In the genomic region with DNA sequence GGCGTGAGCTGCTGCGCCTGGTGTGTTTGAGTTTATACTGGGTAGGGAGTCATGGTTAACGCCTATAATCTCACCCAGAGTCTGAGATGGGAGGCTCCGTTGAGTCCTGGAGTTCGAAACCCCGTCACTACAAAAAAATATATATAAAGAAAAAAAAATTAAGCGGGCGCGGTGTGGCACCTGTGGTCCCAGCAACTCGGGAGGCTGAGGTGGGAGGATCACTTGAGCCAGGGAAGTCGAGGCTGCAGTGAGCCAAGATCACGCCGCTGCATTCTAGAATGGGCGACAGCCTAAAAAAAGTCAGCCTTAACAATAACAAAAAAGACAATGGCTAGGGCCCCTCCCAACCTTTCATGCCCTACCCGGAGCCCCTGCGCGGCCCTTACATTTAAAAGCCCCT, we compare ENCODE assay signal across 8 cellular contexts. TPM values are rescaled to one million over a fixed set of nuclear protein-coding genes. Genes with fewer than 3 reads are reported as not detected.
DNase-seq lines count a peak whose midpoint lies in the region; ATAC-seq, FAIRE-seq and TF ChIP-seq lines count a peak whose summit lies in the region.

No MANE protein-coding gene starts in this region.

- no peak for TF ChIP-seq RAD21 in liver (IDR thresholded peaks at IDR 0.05)

- H3K4me3 Mint-ChIP-seq in activated CD8-positive, alpha-beta memory T cell treated with anti-CD3 and anti-CD28 coated beads, Interleukin-2, amount 10 ng/mL, durations not matched to agents 7 days and 5 days, result peak overlapping the region; percentile 75
- H3K4me3 Mint-ChIP-seq in astrocyte (ENCODE audit: unreplicated experiment), result peak overlapping the region; percentile 94

- no peak for ATAC-seq in activated CD8-positive, alpha-beta memory T cell treated with anti-CD3 and anti-CD28 coated beads, Interleukin-2, amount 10 ng/mL, durations not matched to agents 7 days and 5 days

- no peak for FAIRE-seq in astrocyte (lab: Jason Lieb, UNC)

- H3K4me2 ChIP-seq in astrocyte (ENCODE audit: low read length), result peak overlapping the region; percentile 99

- H3K27ac ChIP-seq in astrocyte (ENCODE audit: low read depth, low read length), result peak overlapping the region; percentile 87
- H3K27ac ChIP-seq in liver (ENCODE audit: low read depth in 1 of 2, low read length in 2 of 2), result peak overlapping the region; percentile 93 to 96
- peak overlapping the region; percentile 82 for H3K27ac ChIP-seq in thymus (ENCODE audit: low read depth)

- peaks cover 27% of the 10 kb centered on the region for H3K4me1 Mint-ChIP-seq in activated CD8-positive, alpha-beta memory T cell treated with anti-CD3 and anti-CD28 coated beads, Interleukin-2, amount 10 ng/mL, durations not matched to agents 7 days and 5 days
- peaks cover 3% of the 10 kb centered on the region for H3K4me1 Mint-ChIP-seq in astrocyte (ENCODE audit: low read depth, unreplicated experiment)

- TF ChIP-seq CTCF in astrocyte (IDR thresholded peaks at IDR 0.05; ENCODE audit: insufficient read depth, low read depth, low read length) (no peak), liver (IDR thresholded peaks at IDR 0.05; ENCODE audit: low read depth, low read length, missing input control) (no peak)

- peak overlapping the region; percentile 84 for H3K4me3 ChIP-seq in astrocyte (ENCODE audit: insufficient read depth, low read depth, low read length)
- H3K4me3 ChIP-seq in liver (ENCODE audit: low read depth in 1 of 3, low read length in 3 of 3), result peak overlapping the region; percentile 51 to 84 (median 67)
- H3K4me3 ChIP-seq in thymus (ENCODE audit: low read length), result peak overlapping the region; percentile 69

- H3K27me3 ChIP-seq in astrocyte (ENCODE audit: insufficient read depth, low read length), result no peaks in the 10 kb centered on the region
- H3K27me3 ChIP-seq in liver (ENCODE audit: control insufficient read depth in 4 of 4, insufficient read depth in 4 of 4, low read length in 3 of 4), result no peaks in the 10 kb centered on the region
- no peaks in the 10 kb centered on the region for H3K27me3 ChIP-seq in thymus (ENCODE audit: control insufficient read depth, insufficient read depth)

- peaks cover 11% of the 10 kb centered on the region for H3K79me2 ChIP-seq in astrocyte (ENCODE audit: insufficient read depth, low read length)

- no peaks in the 10 kb centered on the region for H4K20me1 ChIP-seq in astrocyte (ENCODE audit: insufficient read depth, low read length)

- WGBS in liver, result 85% methylated on average over 17 of the region's 17 CpGs
- WGBS in thymus, result 86% methylated on average over 17 of the region's 17 CpGs

- H3K4me1 ChIP-seq in astrocyte (ENCODE audit: insufficient read depth, low read length), result peaks cover 3% of the 10 kb centered on the region
- peaks cover 2 to 14% (median 6%) of the 10 kb centered on the region in 4 donors for H3K4me1 ChIP-seq in liver (ENCODE audit: control insufficient read depth in 4 of 4, insufficient read depth in 4 of 4, low read length in 3 of 4)
- peaks cover 6% of the 10 kb centered on the region for H3K4me1 ChIP-seq in thymus (ENCODE audit: control insufficient read depth, insufficient read depth, low read length)

- no peaks in the 10 kb centered on the region for H3K36me3 ChIP-seq in astrocyte (ENCODE audit: insufficient read depth, low read length)
- H3K36me3 ChIP-seq in liver (ENCODE audit: control insufficient read depth in 4 of 4, insufficient read depth in 3 of 4, low read depth in 1 of 4, low read length in 3 of 4), result no peaks in the 10 kb centered on the region
- H3K36me3 ChIP-seq in thymus (ENCODE audit: control insufficient read depth, insufficient read depth), result no peaks in the 10 kb centered on the region

- no peaks in the 10 kb centered on the region for H3K36me3 Mint-ChIP-seq in activated CD8-positive, alpha-beta memory T cell treated with anti-CD3 and anti-CD28 coated beads, Interleukin-2, amount 10 ng/mL, durations not matched to agents 7 days and 5 days
- H3K36me3 Mint-ChIP-seq in astrocyte (ENCODE audit: low read depth, unreplicated experiment), result no peaks in the 10 kb centered on the region

- H3K9me3 Mint-ChIP-seq in activated CD8-positive, alpha-beta memory T cell treated with anti-CD3 and anti-CD28 coated beads, Interleukin-2, amount 10 ng/mL, durations not matched to agents 7 days and 5 days (ENCODE audit: low read depth), result no peaks in the 10 kb centered on the region
- H3K9me3 Mint-ChIP-seq in astrocyte (ENCODE audit: unreplicated experiment), result no peaks in the 10 kb centered on the region

- H3K9ac ChIP-seq in astrocyte (ENCODE audit: low read length) (peak overlapping the region; percentile 93), liver (ENCODE audit: low read depth in 1 of 2, low read length in 2 of 2) (peak overlapping the region; percentile 58 to 90)

- peak overlapping the region; percentile 97 for H2AFZ ChIP-seq in astrocyte (ENCODE audit: low read depth, low read length)

- no peaks in the 10 kb centered on the region for H3K27me3 Mint-ChIP-seq in activated CD8-positive, alpha-beta memory T cell treated with anti-CD3 and anti-CD28 coated beads, Interleukin-2, amount 10 ng/mL, durations not matched to agents 7 days and 5 days
- H3K27me3 Mint-ChIP-seq in astrocyte (ENCODE audit: low read depth, unreplicated experiment), result peaks cover 4% of the 10 kb centered on the region

- H3K27ac Mint-ChIP-seq in activated CD8-positive, alpha-beta memory T cell treated with anti-CD3 and anti-CD28 coated beads, Interleukin-2, amount 10 ng/mL, durations not matched to agents 7 days and 5 days, result peak overlapping the region; percentile 89
- H3K27ac Mint-ChIP-seq in astrocyte (ENCODE audit: unreplicated experiment), result peak overlapping the region; percentile 97

- DNase-seq in activated CD8-positive, alpha-beta memory T cell treated with anti-CD3 and anti-CD28 coated beads, Interleukin-2, amount 10 ng/mL, durations not matched to agents 7 days and 5 days, result no peak
- no peak for DNase-seq in activated CD8-positive, alpha-beta memory T cell treated with anti-CD3 and anti-CD28 coated beads for 24 hours
- no peak for DNase-seq in astrocyte (ENCODE audit: low read depth)
- DNase-seq in SHP77 (lab: John Stamatoyannopoulos, UW), result no peak
- DNase-seq in LoVo (ENCODE audit: low spot score), result no peak
- no peak for DNase-seq in SW 1271 (lab: John Stamatoyannopoulos, UW)

- CTCF ChIA-PET in activated CD8-positive, alpha-beta memory T cell treated with anti-CD3 and anti-CD28 coated beads, Interleukin-2, amount 10 ng/mL, durations not matched to agents 7 days and 5 days (lab: Charles Lee), result interaction anchor here (0.9 to 3.6 kb wide), 8 partner anchors 12 to 204 kb away, joined by 3 to 13 read pairs (median 4); a partner anchor contains a TSS

- H3K9me3 ChIP-seq in astrocyte (ENCODE audit: insufficient read depth, low read depth, low read length), result no peaks in the 10 kb centered on the region
- H3K9me3 ChIP-seq in liver (ENCODE audit: control insufficient read depth in 4 of 4, low read length in 3 of 4), result no peaks in the 10 kb centered on the region
- no peaks in the 10 kb centered on the region for H3K9me3 ChIP-seq in thymus (ENCODE audit: control insufficient read depth)

TF ChIP-seq in liver, 16 proteins besides CTCF, POLR2A, EP300 and RAD21:
- no peak for TF ChIP-seq RXRA (IDR thresholded peaks at IDR 0.05)
- TF ChIP-seq FOXA1 (IDR thresholded peaks at IDR 0.05), result no peak
- TF ChIP-seq, protein P1, sequence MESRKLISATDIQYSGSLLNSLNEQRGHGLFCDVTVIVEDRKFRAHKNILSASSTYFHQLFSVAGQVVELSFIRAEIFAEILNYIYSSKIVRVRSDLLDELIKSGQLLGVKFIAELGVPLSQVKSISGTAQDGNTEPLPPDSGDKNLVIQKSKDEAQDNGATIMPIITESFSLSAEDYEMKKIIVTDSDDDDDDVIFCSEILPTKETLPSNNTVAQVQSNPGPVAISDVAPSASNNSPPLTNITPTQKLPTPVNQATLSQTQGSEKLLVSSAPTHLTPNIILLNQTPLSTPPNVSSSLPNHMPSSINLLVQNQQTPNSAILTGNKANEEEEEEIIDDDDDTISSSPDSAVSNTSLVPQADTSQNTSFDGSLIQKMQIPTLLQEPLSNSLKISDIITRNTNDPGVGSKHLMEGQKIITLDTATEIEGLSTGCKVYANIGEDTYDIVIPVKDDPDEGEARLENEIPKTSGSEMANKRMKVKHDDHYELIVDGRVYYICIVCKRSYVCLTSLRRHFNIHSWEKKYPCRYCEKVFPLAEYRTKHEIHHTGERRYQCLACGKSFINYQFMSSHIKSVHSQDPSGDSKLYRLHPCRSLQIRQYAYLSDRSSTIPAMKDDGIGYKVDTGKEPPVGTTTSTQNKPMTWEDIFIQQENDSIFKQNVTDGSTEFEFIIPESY (IDR thresholded peaks at IDR 0.05), result no peak
- TF ChIP-seq NR2F2 (IDR thresholded peaks at IDR 0.05), result no peak
- no peak for TF ChIP-seq HNF4A (conservative IDR thresholded peaks at IDR 0.05)
- TF ChIP-seq JUND (IDR thresholded peaks at IDR 0.05), result no peak

RNA-seq across cellular contexts. Expression of a gene that starts 17.2 kb away (rescaled TPM):
- total RNA-seq in activated CD8-positive, alpha-beta memory T cell treated with anti-CD3 and anti-CD28 coated beads, Interleukin-2, amount 10 ng/mL, durations not matched to agents 7 days and 5 days, result 100 to 1,000 TPM; 111 to 116 TPM
- 27.3 and 32.1 TPM in 2 replicates for total RNA-seq in astrocyte
- total RNA-seq in liver, result 1 to 10 TPM; 7.5 to 9.1 TPM
- 10 to 100 TPM in 1 of 2 donors, 1 to 10 TPM in 1; 8.6 to 13.5 TPM for polyA plus RNA-seq in liver
- polyA plus RNA-seq in thymus, result 139 TPM

RNA-seq across cellular contexts. Expression of a gene that starts 23.3 kb away (rescaled TPM):
- 10 to 100 TPM; 12.2 to 15.3 TPM for total RNA-seq in activated CD8-positive, alpha-beta memory T cell treated with anti-CD3 and anti-CD28 coated beads, Interleukin-2, amount 10 ng/mL, durations not matched to agents 7 days and 5 days
- total RNA-seq in astrocyte, result 7.5 and 7.9 TPM in 2 replicates
- total RNA-seq in liver, result 1 to 10 TPM; 4.6 to 5.8 TPM
- polyA plus RNA-seq in liver, result 1 to 10 TPM; 2.6 to 4.0 TPM
- 4.3 TPM for polyA plus RNA-seq in thymus

RNA-seq across cellular contexts. Expression of a gene that starts 24.7 kb away (rescaled TPM):
- total RNA-seq in activated CD8-positive, alpha-beta memory T cell treated with anti-CD3 and anti-CD28 coated beads, Interleukin-2, amount 10 ng/mL, durations not matched to agents 7 days and 5 days, result 100 to 1,000 TPM; 102 to 142 TPM
- total RNA-seq in astrocyte, result 69.3 and 75.0 TPM in 2 replicates
- total RNA-seq in liver, result 10 to 100 TPM in 1 of 2 donors, 1 to 10 TPM in 1; 7.3 to 15.1 TPM
- polyA plus RNA-seq in liver, result 10 to 100 TPM in 1 of 2 donors, 1 to 10 TPM in 1; 4.1 to 15.5 TPM
- polyA plus RNA-seq in thymus, result 60.8 TPM

RNA-seq across cellular contexts. Expression of a gene that starts 48.0 kb away (rescaled TPM):
- total RNA-seq in activated CD8-positive, alpha-beta memory T cell treated with anti-CD3 and anti-CD28 coated beads, Interleukin-2, amount 10 ng/mL, durations not matched to agents 7 days and 5 days, result 10 to 100 TPM; 18.9 to 21.2 TPM
- total RNA-seq in astrocyte (9.3 and 9.7 TPM in 2 replicates), liver (1 to 10 TPM; 4.5 to 5.9 TPM)
- polyA plus RNA-seq in liver (1 to 10 TPM; 1.8 to 2.0 TPM), thymus (7.8 TPM)
